8 cellular contexts compared by ENCODE assay signal in genomic region chr21:15058718-15059316, GRCh38. TPM values are rescaled to one million over a fixed set of nuclear protein-coding genes. Genes with fewer than 3 reads are reported as not detected.
DNase-seq lines count a peak whose midpoint lies in the region; ATAC-seq and TF ChIP-seq lines count a peak whose summit lies in the region.

No MANE protein-coding gene starts in this region.

- no peaks in the 10 kb centered on the region for H3K27me3 ChIP-seq in esophagus squamous epithelium

- H3K36me3 Mint-ChIP-seq in central memory CD8-positive, alpha-beta T cell (ENCODE audit: insufficient read depth) = peaks cover 3% of the 10 kb centered on the region
- H3K36me3 Mint-ChIP-seq in osteocyte (ENCODE audit: unreplicated experiment) = no peaks in the 10 kb centered on the region

- H3K9me3 ChIP-seq in esophagus squamous epithelium = no peaks in the 10 kb centered on the region

- TF ChIP-seq CTCF in osteocyte (IDR thresholded peaks at IDR 0.05) (no peak), esophagus squamous epithelium (IDR thresholded peaks at IDR 0.05) (no peak)

- H3K9me3 Mint-ChIP-seq in central memory CD8-positive, alpha-beta T cell = no peaks in the 10 kb centered on the region
- no peaks in the 10 kb centered on the region for H3K9me3 Mint-ChIP-seq in osteocyte (ENCODE audit: unreplicated experiment)

- no peaks in the 10 kb centered on the region for H3K36me3 ChIP-seq in esophagus squamous epithelium

- H3K4me1 Mint-ChIP-seq in central memory CD8-positive, alpha-beta T cell = peaks cover 48% of the 10 kb centered on the region
- peaks cover 74% of the 10 kb centered on the region for H3K4me1 Mint-ChIP-seq in osteocyte (ENCODE audit: unreplicated experiment)

- no peak overlapping the region for H3K27ac Mint-ChIP-seq in central memory CD8-positive, alpha-beta T cell (ENCODE audit: low read depth)
- peak overlapping the region; percentile 74 for H3K27ac Mint-ChIP-seq in osteocyte (ENCODE audit: unreplicated experiment)

- peaks cover 21% of the 10 kb centered on the region for H3K27me3 Mint-ChIP-seq in central memory CD8-positive, alpha-beta T cell
- H3K27me3 Mint-ChIP-seq in osteocyte (ENCODE audit: unreplicated experiment) = no peaks in the 10 kb centered on the region

- WGBS in esophagus squamous epithelium, 2 donors = 21 to 43% methylated on average over 2 of the region's 2 CpGs

- no peak for ATAC-seq in central memory CD8-positive, alpha-beta T cell (replicated peaks; ENCODE audit: extremely low read depth, poor library complexity, severe bottlenecking)
- ATAC-seq in GM21529 (IDR thresholded peaks at IDR 0.05; ENCODE audit: unreplicated experiment) = no peak

- intact Hi-C loops in esophagus squamous epithelium (cut with DNase I) = no loop called here

- no peak for TF ChIP-seq POLR2A in esophagus squamous epithelium (IDR thresholded peaks at IDR 0.05)

- peak overlapping the region; percentile 3 for H3K4me3 Mint-ChIP-seq in central memory CD8-positive, alpha-beta T cell
- peak overlapping the region; percentile 50 for H3K4me3 Mint-ChIP-seq in osteocyte (ENCODE audit: unreplicated experiment)

- peak; percentile 43 for DNase-seq in GM04503 (ENCODE audit: low read depth)
- peak; percentile 60 for DNase-seq in HT-29 (ENCODE audit: low spot score)
- DNase-seq in central memory CD8-positive, alpha-beta T cell (ENCODE audit: low spot score in 2 of 2) = no peak
- DNase-seq in osteocyte (ENCODE audit: extremely low spot score, unreplicated experiment) = no peak
- DNase-seq in caudate nucleus (lab: John Stamatoyannopoulos, UW) = no peak
- DNase-seq in esophagus squamous epithelium (lab: John Stamatoyannopoulos, UW) = no peak
- no peak for DNase-seq in activated gamma-delta T cell treated with Interleukin-2 at 50 U/mL for 16 hours

- no peak overlapping the region for H3K27ac ChIP-seq in caudate nucleus (ENCODE audit: low read depth, low read length)
- peak overlapping the region in 2 of 4 donors; percentile 18 to 25 for H3K27ac ChIP-seq in esophagus squamous epithelium

- H3K4me3 ChIP-seq in esophagus squamous epithelium = peak overlapping the region in 1 of 4 donors; percentile 35

- H3K4me1 ChIP-seq in esophagus squamous epithelium = peaks cover 9 to 83% (median 56%) of the 10 kb centered on the region in 3 donors

RNA-seq across cellular contexts. Expression of gene NRIP1, which starts 6.0 kb away (rescaled TPM):
- 18.6 and 24.1 TPM in 2 replicates for total RNA-seq in HT-29 (2014; rRNA removed; shearing (Covaris generic))
- total RNA-seq in osteocyte (17.4 and 17.9 TPM in 2 replicates), esophagus squamous epithelium (10 to 100 TPM; 13.2 to 37.0 (median 31.1) TPM)

Comparison
In these comparisons a context has a peak if more than half of its experiments do, and no peak if none do; other contexts are left out.
1. DNase-seq: peak in GM04503 (single experiment) and HT-29 (single experiment); none in central memory CD8-positive, alpha-beta T cell (0 of 2), osteocyte (single experiment), caudate nucleus (0 of 61), esophagus squamous epithelium (single experiment) and activated gamma-delta T cell treated with Interleukin-2 at 50 U/mL for 16 hours (single experiment).